Comparison of ENCODE assay signal across 22 cellular contexts in genomic region chr5:61596265-61596664, GRCh38.
DNase-seq lines count a peak whose midpoint lies in the region; ATAC-seq and TF ChIP-seq lines count a peak whose summit lies in the region.
"Had no signal": no experiment of that assay in that cellular context is flagged by ENCODE, and none has a peak within 500 bp of the region (broad histone marks: within the 10 kb centered on the region; RNA-seq: fewer than 3 reads in every experiment).

No MANE protein-coding gene starts in this region.

- POLR2A ChIA-PET in CD4-positive, alpha-beta T cell (lab: Charles Lee) = no interaction called here

- TF ChIP-seq POLR2A in body of pancreas (IDR thresholded peaks at IDR 0.05) = no peak

- ATAC-seq in body of pancreas (peak; percentile 81), GM21360 (IDR thresholded peaks at IDR 0.05; ENCODE audit: unreplicated experiment) (no peak), HG03457 (IDR thresholded peaks at IDR 0.05; ENCODE audit: unreplicated experiment) (no peak)
- no peak for ATAC-seq in CD4-positive, alpha-beta T cell (ENCODE audit: poor library complexity)
- ATAC-seq: CD8-positive, alpha-beta T cell; GM12878; GM23338 had no signal

- intact Hi-C loops in body of pancreas (cut with DNase I) = no loop called here
- intact Hi-C loops in CD4-positive, alpha-beta T cell (cut with DNase I, micrococcal nuclease) = no loop called here

- peaks cover 20% of the 10 kb centered on the region for H3K4me1 Mint-ChIP-seq in progenitor cell of endocrine pancreas (ENCODE audit: low read depth)
- no peaks in the 10 kb centered on the region for H3K4me1 Mint-ChIP-seq in CD4-positive, alpha-beta T cell (ENCODE audit: low read depth)

- H3K27ac Mint-ChIP-seq in progenitor cell of endocrine pancreas = peak overlapping the region; percentile 4
- no peak overlapping the region for H3K27ac Mint-ChIP-seq in CD4-positive, alpha-beta T cell
- H3K27ac Mint-ChIP-seq: CD14-positive monocyte; CD8-positive, alpha-beta T cell; GM23338; IgD-negative memory B cell had no signal

- H3K4me2 ChIP-seq in BLaER1 = peak overlapping the region; percentile 46; the same call in 1 of the 2 replicates
- H3K4me2 ChIP-seq: GM23338 had no signal

- no peak overlapping the region for H3K4me3 Mint-ChIP-seq in progenitor cell of endocrine pancreas (ENCODE audit: low read depth)
- no peak overlapping the region for H3K4me3 Mint-ChIP-seq in CD4-positive, alpha-beta T cell
- H3K4me3 Mint-ChIP-seq: CD14-positive monocyte; CD8-positive, alpha-beta T cell; GM23338; IgD-negative memory B cell had no signal

- H3K9ac ChIP-seq in BLaER1 (no peak overlapping the region), liver (ENCODE audit: low read depth in 1 of 2, low read length in 2 of 2) (no peak overlapping the region)

- H3K27me3 ChIP-seq in BLaER1 = no peaks in the 10 kb centered on the region
- no peaks in the 10 kb centered on the region for H3K27me3 ChIP-seq in body of pancreas
- H3K27me3 ChIP-seq in liver (ENCODE audit: control insufficient read depth in 4 of 4, insufficient read depth in 4 of 4, low read length in 3 of 4) = no peaks in the 10 kb centered on the region
- H3K27me3 ChIP-seq in CD4-positive, alpha-beta T cell (ENCODE audit: control insufficient read depth, insufficient read depth, low read length) = no peaks in the 10 kb centered on the region
- H3K27me3 ChIP-seq: BE2C had no signal

- H3K36me3 ChIP-seq in BLaER1 (no peaks in the 10 kb centered on the region), body of pancreas (replicated peaks in 1 of 2; ENCODE audit: insufficient read depth in 1 of 2, low read depth in 2 of 2) (no peaks in the 10 kb centered on the region), liver (ENCODE audit: control insufficient read depth in 4 of 4, insufficient read depth in 3 of 4, low read depth in 1 of 4, low read length in 3 of 4) (no peaks in the 10 kb centered on the region)
- H3K36me3 ChIP-seq: BE2C had no signal

- TF ChIP-seq CTCF in body of pancreas (IDR thresholded peaks at IDR 0.05) = no peak
- no peak for TF ChIP-seq CTCF in liver (IDR thresholded peaks at IDR 0.05; ENCODE audit: low read depth, low read length, missing input control)
- no peak for TF ChIP-seq CTCF in progenitor cell of endocrine pancreas (IDR thresholded peaks at IDR 0.05; ENCODE audit: unreplicated experiment)
- TF ChIP-seq CTCF in CD4-positive, alpha-beta T cell (IDR thresholded peaks at IDR 0.05) = no peak

- 31 to 36% methylated on average over 1 of the region's 1 CpG for WGBS in body of pancreas, 2 donors
- 37% methylated on average over 1 of the region's 1 CpG for WGBS in liver

- H3K4me3 ChIP-seq in BLaER1 (no peak overlapping the region), body of pancreas (no peak overlapping the region), liver (ENCODE audit: low read depth in 1 of 3, low read length in 3 of 3) (no peak overlapping the region)
- H3K4me3 ChIP-seq: GM12878, GM23338 had no signal

- peak in 1 of 2 donors; percentile 51 for TF ChIP-seq RAD21 in liver (IDR thresholded peaks at IDR 0.05)

- CTCF ChIA-PET in CD4-positive, alpha-beta T cell (lab: Charles Lee) = no interaction called here

- H3K9me3 ChIP-seq in BLaER1 = no peaks in the 10 kb centered on the region
- H3K9me3 ChIP-seq in body of pancreas = no peaks in the 10 kb centered on the region
- H3K9me3 ChIP-seq in liver (ENCODE audit: control insufficient read depth in 4 of 4, low read length in 3 of 4) = no peaks in the 10 kb centered on the region
- H3K9me3 ChIP-seq in CD4-positive, alpha-beta T cell (ENCODE audit: control insufficient read depth, low read length) = no peaks in the 10 kb centered on the region
- H3K9me3 ChIP-seq: BE2C had no signal

- no peaks in the 10 kb centered on the region for H4K20me1 ChIP-seq in BLaER1

- peaks cover 5% of the 10 kb centered on the region for H3K36me3 Mint-ChIP-seq in progenitor cell of endocrine pancreas (ENCODE audit: insufficient read depth)
- no peaks in the 10 kb centered on the region for H3K36me3 Mint-ChIP-seq in CD4-positive, alpha-beta T cell (ENCODE audit: low read depth)
- H3K36me3 Mint-ChIP-seq: CD14-positive monocyte; CD8-positive, alpha-beta T cell; IgD-negative memory B cell had no signal

- H3K27me3 Mint-ChIP-seq in progenitor cell of endocrine pancreas = no peaks in the 10 kb centered on the region
- H3K27me3 Mint-ChIP-seq in CD4-positive, alpha-beta T cell = no peaks in the 10 kb centered on the region

- peaks cover 13% of the 10 kb centered on the region for H3K9me3 Mint-ChIP-seq in progenitor cell of endocrine pancreas (ENCODE audit: low read depth)
- no peaks in the 10 kb centered on the region for H3K9me3 Mint-ChIP-seq in CD4-positive, alpha-beta T cell
- H3K9me3 Mint-ChIP-seq: CD8-positive, alpha-beta T cell had no signal

- H3K27ac ChIP-seq in BLaER1 (no peak overlapping the region), body of pancreas (peak overlapping the region in 1 of 4 donors; percentile 18), liver (ENCODE audit: low read depth in 1 of 2, low read length in 2 of 2) (no peak overlapping the region)
- H3K27ac ChIP-seq in CD4-positive, alpha-beta T cell (ENCODE audit: low read depth, low read length) = no peak overlapping the region
- H3K27ac ChIP-seq: HL-60 had no signal

- peak; percentile 32 to 67 (median 52) for DNase-seq in body of pancreas
- no peak for DNase-seq in progenitor cell of endocrine pancreas (ENCODE audit: low spot score, unreplicated experiment)
- no peak for DNase-seq in CD4-positive, alpha-beta T cell
- DNase-seq in 8988T = no peak
- DNase-seq: ACHN; BE2C; Calu3; CD8-positive, alpha-beta T cell; DMS53; DND-41; EL; HCEC 1CT; KBM-7 had no signal

- H3K4me1 ChIP-seq in BLaER1 (peaks cover 42% of the 10 kb centered on the region), body of pancreas (peaks cover 49% of the 10 kb centered on the region), liver (ENCODE audit: control insufficient read depth in 4 of 4, insufficient read depth in 4 of 4, low read length in 3 of 4) (peaks cover 0 to 23% (median 12%) of the 10 kb centered on the region in 4 donors)

TF ChIP-seq in liver, 16 proteins besides CTCF, POLR2A, EP300 and RAD21 (continues in another document):
- peak; percentile 35 to 45 for TF ChIP-seq RXRA (IDR thresholded peaks at IDR 0.05)
- TF ChIP-seq HNF4G (IDR thresholded peaks at IDR 0.05) = peak; percentile 73
- peak; percentile 85 to 92 for TF ChIP-seq HNF4A (conservative IDR thresholded peaks at IDR 0.05)
- no peak for TF ChIP-seq NR2F2 (IDR thresholded peaks at IDR 0.05)
- peak; percentile 34 for TF ChIP-seq FOXA2 (IDR thresholded peaks at IDR 0.05)
- TF ChIP-seq, protein P1, sequence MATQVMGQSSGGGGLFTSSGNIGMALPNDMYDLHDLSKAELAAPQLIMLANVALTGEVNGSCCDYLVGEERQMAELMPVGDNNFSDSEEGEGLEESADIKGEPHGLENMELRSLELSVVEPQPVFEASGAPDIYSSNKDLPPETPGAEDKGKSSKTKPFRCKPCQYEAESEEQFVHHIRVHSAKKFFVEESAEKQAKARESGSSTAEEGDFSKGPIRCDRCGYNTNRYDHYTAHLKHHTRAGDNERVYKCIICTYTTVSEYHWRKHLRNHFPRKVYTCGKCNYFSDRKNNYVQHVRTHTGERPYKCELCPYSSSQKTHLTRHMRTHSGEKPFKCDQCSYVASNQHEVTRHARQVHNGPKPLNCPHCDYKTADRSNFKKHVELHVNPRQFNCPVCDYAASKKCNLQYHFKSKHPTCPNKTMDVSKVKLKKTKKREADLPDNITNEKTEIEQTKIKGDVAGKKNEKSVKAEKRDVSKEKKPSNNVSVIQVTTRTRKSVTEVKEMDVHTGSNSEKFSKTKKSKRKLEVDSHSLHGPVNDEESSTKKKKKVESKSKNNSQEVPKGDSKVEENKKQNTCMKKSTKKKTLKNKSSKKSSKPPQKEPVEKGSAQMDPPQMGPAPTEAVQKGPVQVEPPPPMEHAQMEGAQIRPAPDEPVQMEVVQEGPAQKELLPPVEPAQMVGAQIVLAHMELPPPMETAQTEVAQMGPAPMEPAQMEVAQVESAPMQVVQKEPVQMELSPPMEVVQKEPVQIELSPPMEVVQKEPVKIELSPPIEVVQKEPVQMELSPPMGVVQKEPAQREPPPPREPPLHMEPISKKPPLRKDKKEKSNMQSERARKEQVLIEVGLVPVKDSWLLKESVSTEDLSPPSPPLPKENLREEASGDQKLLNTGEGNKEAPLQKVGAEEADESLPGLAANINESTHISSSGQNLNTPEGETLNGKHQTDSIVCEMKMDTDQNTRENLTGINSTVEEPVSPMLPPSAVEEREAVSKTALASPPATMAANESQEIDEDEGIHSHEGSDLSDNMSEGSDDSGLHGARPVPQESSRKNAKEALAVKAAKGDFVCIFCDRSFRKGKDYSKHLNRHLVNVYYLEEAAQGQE (IDR thresholded peaks at IDR 0.05) = no peak
- no peak for TF ChIP-seq FOXA1 (IDR thresholded peaks at IDR 0.05)
- TF ChIP-seq TAF1 (conservative IDR thresholded peaks at IDR 0.05) = no peak
- TF ChIP-seq, protein P2, sequence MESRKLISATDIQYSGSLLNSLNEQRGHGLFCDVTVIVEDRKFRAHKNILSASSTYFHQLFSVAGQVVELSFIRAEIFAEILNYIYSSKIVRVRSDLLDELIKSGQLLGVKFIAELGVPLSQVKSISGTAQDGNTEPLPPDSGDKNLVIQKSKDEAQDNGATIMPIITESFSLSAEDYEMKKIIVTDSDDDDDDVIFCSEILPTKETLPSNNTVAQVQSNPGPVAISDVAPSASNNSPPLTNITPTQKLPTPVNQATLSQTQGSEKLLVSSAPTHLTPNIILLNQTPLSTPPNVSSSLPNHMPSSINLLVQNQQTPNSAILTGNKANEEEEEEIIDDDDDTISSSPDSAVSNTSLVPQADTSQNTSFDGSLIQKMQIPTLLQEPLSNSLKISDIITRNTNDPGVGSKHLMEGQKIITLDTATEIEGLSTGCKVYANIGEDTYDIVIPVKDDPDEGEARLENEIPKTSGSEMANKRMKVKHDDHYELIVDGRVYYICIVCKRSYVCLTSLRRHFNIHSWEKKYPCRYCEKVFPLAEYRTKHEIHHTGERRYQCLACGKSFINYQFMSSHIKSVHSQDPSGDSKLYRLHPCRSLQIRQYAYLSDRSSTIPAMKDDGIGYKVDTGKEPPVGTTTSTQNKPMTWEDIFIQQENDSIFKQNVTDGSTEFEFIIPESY (IDR thresholded peaks at IDR 0.05) = peak; percentile 34
- TF ChIP-seq EGR1 (IDR thresholded peaks at IDR 0.05; ENCODE audit: low read depth in 2 of 2) = no peak
- TF ChIP-seq JUND (IDR thresholded peaks at IDR 0.05) = peak in 1 of 2 donors; percentile 21
- TF ChIP-seq MAX (IDR thresholded peaks at IDR 0.05) = peak; percentile 46
- TF ChIP-seq YY1 (IDR thresholded peaks at IDR 0.05) = peak; percentile 45
- TF ChIP-seq SP1 (IDR thresholded peaks at IDR 0.05) = peak; percentile 40
- no peak for TF ChIP-seq ATF3 (IDR thresholded peaks at IDR 0.05)

Comparison
In these comparisons a context has a peak if more than half of its experiments do, and no peak if none do; other contexts are left out.
1. DNase-seq: peak in body of pancreas (4 of 4); none in progenitor cell of endocrine pancreas (single experiment), CD4-positive, alpha-beta T cell (0 of 10) and 8988T (single experiment).